ENCODE assay signal across 1 cellular context in the genomic region with DNA sequence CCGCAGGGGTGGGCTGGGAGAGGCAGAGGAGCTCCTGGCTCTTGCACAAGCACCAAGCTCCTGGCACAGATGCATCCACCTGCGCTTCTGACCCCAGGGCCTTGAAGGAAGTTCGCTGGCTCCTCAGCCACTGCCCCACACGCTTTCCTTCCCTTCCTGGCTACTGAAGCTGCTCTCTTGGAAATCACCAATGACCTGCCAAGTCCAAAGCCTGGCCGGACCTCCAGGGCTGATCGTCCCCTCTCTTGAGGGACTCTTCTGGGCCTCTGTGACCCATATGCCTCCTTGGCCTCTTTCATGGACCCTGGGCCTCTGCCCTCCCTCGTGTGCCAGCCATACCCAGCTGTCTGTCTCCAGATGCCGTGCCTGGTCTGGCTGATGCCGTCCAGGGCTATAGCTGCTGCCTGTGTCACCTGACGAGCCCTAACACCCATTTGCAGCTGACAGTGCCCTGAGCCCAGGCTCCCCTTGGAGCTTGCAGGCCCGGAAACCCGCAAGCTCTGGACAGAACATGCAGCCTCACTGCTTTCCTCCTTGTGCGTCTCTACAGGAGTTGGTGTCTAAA.
TF ChIP-seq lines count a peak whose summit lies in the region.

No MANE protein-coding gene starts in this region.

TF ChIP-seq in GM23338, 12 proteins besides CTCF, POLR2A, EP300 and RAD21:
- no peak for TF ChIP-seq EZH2 (IDR thresholded peaks at IDR 0.05; ENCODE audit: low read depth, unreplicated experiment)
TF ChIP-seq in GM23338: peak in this region for 0.
